11 cellular contexts compared by ENCODE assay signal in genomic region chr5:54985301-54986268, GRCh38. TPM values are rescaled to one million over a fixed set of nuclear protein-coding genes. Genes with fewer than 3 reads are reported as not detected.
A peak's percentile ranks its signal among the peaks of the same experiment; 100 is the strongest.
DNase-seq lines count a peak whose midpoint lies in the region; ATAC-seq, FAIRE-seq and TF ChIP-seq lines count a peak whose summit lies in the region.
"Had no signal": no experiment of that assay in that cellular context is flagged by ENCODE, and none has a peak within 500 bp of the region (broad histone marks: within the 10 kb centered on the region; RNA-seq: fewer than 3 reads in every experiment).

Gene ESM1, minus strand, starts transcription at chr5:54985593. Its CDS starts 76 bp downstream, at chr5:54985517.

- intact Hi-C loops in activated CD4-positive, alpha-beta T cell treated with anti-CD3 and anti-CD28 coated beads for 36 hours (cut with DNase I, micrococcal nuclease) = loop anchor here in 1 of 2 experiments (5.0 kb wide), 1 partner anchor 52 kb away; no protein-coding TSS in a partner anchor

- H3K4me1 ChIP-seq in SJCRH30 (no peaks in the 10 kb centered on the region), small intestine (ENCODE audit: control insufficient read depth in 2 of 2, insufficient read depth in 1 of 2, low read depth in 1 of 2, low read length in 1 of 2) (no peaks in the 10 kb centered on the region)

- no peaks in the 10 kb centered on the region for H3K36me3 Mint-ChIP-seq in activated CD4-positive, alpha-beta T cell treated with anti-CD3 and anti-CD28 coated beads for 36 hours (ENCODE audit: low read depth)
- no peaks in the 10 kb centered on the region for H3K36me3 Mint-ChIP-seq in stimulated activated naive B cell treated with anti-CD40 and anti-IgM and Interleukin-4, amounts not matched to agents 10 μg/mL and 1 μg/mL and 100 μg/mL, for 72 hours

- CTCF ChIA-PET in activated CD4-positive, alpha-beta T cell treated with anti-CD3 and anti-CD28 coated beads for 36 hours (lab: Charles Lee) = interaction anchor here (0.6 to 1.4 kb wide), 7 partner anchors 10 to 610 kb away, joined by 3 to 4 read pairs (median 3); no protein-coding TSS in a partner anchor

- WGBS in small intestine, 3 donors = 44 to 55% (median 53%) methylated on average over 26 of the region's 26 CpGs

- TF ChIP-seq CTCF in fibroblast of villous mesenchyme (IDR thresholded peaks at IDR 0.05; ENCODE audit: insufficient read depth, low read depth, low read length) = no peak

- no peaks in the 10 kb centered on the region for H3K9me3 ChIP-seq in SJCRH30 (replicated peaks)
- no peaks in the 10 kb centered on the region for H3K9me3 ChIP-seq in small intestine (ENCODE audit: control insufficient read depth, low read depth)

- POLR2A ChIA-PET in activated CD4-positive, alpha-beta T cell treated with anti-CD3 and anti-CD28 coated beads for 36 hours (lab: Charles Lee) = no interaction called here

- peak; percentile 60 for ATAC-seq in activated CD4-positive, alpha-beta T cell treated with anti-CD3 and anti-CD28 coated beads for 36 hours
- ATAC-seq in stimulated activated naive B cell treated with anti-CD40 and anti-IgM and Interleukin-4, amounts not matched to agents 10 μg/mL and 1 μg/mL and 100 μg/mL, for 72 hours (replicated peaks) = peak; percentile 16

- peaks cover 12% of the 10 kb centered on the region for H3K27me3 Mint-ChIP-seq in activated CD4-positive, alpha-beta T cell treated with anti-CD3 and anti-CD28 coated beads for 36 hours
- H3K27me3 Mint-ChIP-seq in stimulated activated naive B cell treated with anti-CD40 and anti-IgM and Interleukin-4, amounts not matched to agents 10 μg/mL and 1 μg/mL and 100 μg/mL, for 72 hours = peaks cover 15 to 20% of the 10 kb centered on the region in 2 donors

- no peak for FAIRE-seq in small intestine (lab: Jason Lieb, UNC)
- FAIRE-seq: frontal cortex had no signal

- H3K4me3 ChIP-seq in SJCRH30 = no peak within 1 kb of the TSS
- H3K4me3 ChIP-seq in fibroblast of villous mesenchyme (ENCODE audit: low read depth, low read length) = peak within 1 kb of the TSS; percentile 8
- H3K4me3 ChIP-seq in small intestine (ENCODE audit: low read depth in 1 of 2, low read length in 2 of 2) = no peak within 1 kb of the TSS
- H3K4me3 ChIP-seq: SK-N-MC had no signal

- DNase-seq in activated CD4-positive, alpha-beta T cell treated with anti-CD3 and anti-CD28 coated beads for 36 hours = peak; percentile 9
- DNase-seq in activated CD4-positive, alpha-beta T cell treated with anti-CD3 and anti-CD28 coated beads for 4 hours = no peak
- DNase-seq in SJCRH30 (peak; percentile 9 to 34), fibroblast of villous mesenchyme (ENCODE audit: low read depth) (peak; percentile 29), germinal center (ENCODE audit: low spot score) (no peak), small intestine (no peak), substantia nigra (lab: John Stamatoyannopoulos, UW) (no peak)
- DNase-seq in stimulated activated naive B cell treated with anti-CD40 and anti-IgM and Interleukin-4, amounts not matched to agents 10 μg/mL and 1 μg/mL and 100 μg/mL, for 72 hours = no peak
- DNase-seq: DND-41 had no signal

- no peak within 1 kb of the TSS for H3K4me3 Mint-ChIP-seq in activated CD4-positive, alpha-beta T cell treated with anti-CD3 and anti-CD28 coated beads for 36 hours
- H3K4me3 Mint-ChIP-seq in stimulated activated naive B cell treated with anti-CD40 and anti-IgM and Interleukin-4, amounts not matched to agents 10 μg/mL and 1 μg/mL and 100 μg/mL, for 72 hours = no peak within 1 kb of the TSS

- H3K27me3 ChIP-seq in SJCRH30 = no peaks in the 10 kb centered on the region
- peaks cover 0 to 2% of the 10 kb centered on the region in 2 donors for H3K27me3 ChIP-seq in small intestine (ENCODE audit: control insufficient read depth in 2 of 2, insufficient read depth in 2 of 2, low read length in 2 of 2)

- H3K27ac ChIP-seq in SJCRH30 = no peak within 1 kb of the TSS
- H3K27ac ChIP-seq in small intestine (ENCODE audit: low read depth in 1 of 2, low read length in 1 of 2) = no peak within 1 kb of the TSS
- no peak within 1 kb of the TSS for H3K27ac ChIP-seq in substantia nigra (ENCODE audit: low read depth, low read length, poor library complexity, severe bottlenecking)
- H3K27ac ChIP-seq: SK-N-MC had no signal

- H3K9me3 Mint-ChIP-seq in activated CD4-positive, alpha-beta T cell treated with anti-CD3 and anti-CD28 coated beads for 36 hours (ENCODE audit: low read depth) = no peaks in the 10 kb centered on the region
- no peaks in the 10 kb centered on the region for H3K9me3 Mint-ChIP-seq in stimulated activated naive B cell treated with anti-CD40 and anti-IgM and Interleukin-4, amounts not matched to agents 10 μg/mL and 1 μg/mL and 100 μg/mL, for 72 hours

- H3K4me1 Mint-ChIP-seq in activated CD4-positive, alpha-beta T cell treated with anti-CD3 and anti-CD28 coated beads for 36 hours = peaks cover 38% of the 10 kb centered on the region
- peaks cover 6 to 9% of the 10 kb centered on the region in 2 donors for H3K4me1 Mint-ChIP-seq in stimulated activated naive B cell treated with anti-CD40 and anti-IgM and Interleukin-4, amounts not matched to agents 10 μg/mL and 1 μg/mL and 100 μg/mL, for 72 hours

- H3K27ac Mint-ChIP-seq in activated CD4-positive, alpha-beta T cell treated with anti-CD3 and anti-CD28 coated beads for 36 hours = peak within 1 kb of the TSS; percentile 26
- H3K27ac Mint-ChIP-seq in stimulated activated naive B cell treated with anti-CD40 and anti-IgM and Interleukin-4, amounts not matched to agents 10 μg/mL and 1 μg/mL and 100 μg/mL, for 72 hours = no peak within 1 kb of the TSS

- H3K36me3 ChIP-seq in SJCRH30 (no peaks in the 10 kb centered on the region), small intestine (ENCODE audit: control insufficient read depth in 2 of 2, insufficient read depth in 2 of 2, low read length in 2 of 2) (no peaks in the 10 kb centered on the region)

RNA-seq across cellular contexts. Expression of gene ESM1, which starts in this region (rescaled TPM):
- not detected for total RNA-seq in activated CD4-positive, alpha-beta T cell treated with anti-CD3 and anti-CD28 coated beads for 36 hours
- total RNA-seq in SJCRH30 (2014; rRNA removed; shearing (Covaris generic)) = not detected in 2 replicates
- under 0.01 and 0.86 TPM in 2 replicates for total RNA-seq in fibroblast of villous mesenchyme
- polyA plus RNA-seq in small intestine = under 1 TPM in 1 of 3 donors, not detected in 2; 0.79 TPM
- total RNA-seq: frontal cortex had no signal

Comparison
In these comparisons a context has a peak if more than half of its experiments do, and no peak if none do; other contexts are left out.
1. Peak in DNase-seq and ATAC-seq in activated CD4-positive, alpha-beta T cell treated with anti-CD3 and anti-CD28 coated beads for 36 hours; RNA of the gene not detected or under 1 TPM.
2. Peak in DNase-seq in SJCRH30; RNA of the gene not detected or under 1 TPM.
3. Peak in DNase-seq and H3K4me3 ChIP-seq in fibroblast of villous mesenchyme; RNA of the gene not detected or under 1 TPM.